20 cellular contexts compared by ENCODE assay signal in genomic region chr14:70032447-70032846, GRCh38.
A peak's percentile ranks its signal among the peaks of the same experiment; 100 is the strongest.
DNase-seq lines count a peak whose midpoint lies in the region; ATAC-seq and TF ChIP-seq lines count a peak whose summit lies in the region.
"Had no signal": no experiment of that assay in that cellular context is flagged by ENCODE, and none has a peak within 500 bp of the region (broad histone marks: within the 10 kb centered on the region; RNA-seq: fewer than 3 reads in every experiment).

No MANE protein-coding gene starts in this region.

- WGBS in mesendoderm (ENCODE audit: extremely low coverage, insufficient coverage, low lambda C conversion rate) = no CpG with 5 or more reads among the region's 3 CpGs
- WGBS in GM23248 (ENCODE audit: low coverage in 1 of 2, low lambda C conversion rate in 2 of 2, missing lambda C conversion rate in 2 of 2), 2 experiments = 24 to 35% methylated on average over 3 of the region's 3 CpGs

- peak overlapping the region; percentile 17 for H3K27ac Mint-ChIP-seq in chondrocyte (ENCODE audit: unreplicated experiment)
- H3K27ac Mint-ChIP-seq: activated naive CD8-positive, alpha-beta T cell treated with anti-CD3 and anti-CD28 coated beads for 36 hours; activated T-helper 1 cell treated with anti-CD3 and anti-CD28 coated beads, Interleukin-12 subunit alpha, Interleukin-12 subunit beta, Interleukin-2, Interleukin-4 antibody, amounts not matched to agents 30 ng/mL and 10 ng/mL and 1 ng/mL, durations not matched to agents 14 hours and 24 hours and 36 hours; CD8-positive, alpha-beta T cell had no signal

- H3K4me2 ChIP-seq in mesendoderm (ENCODE audit: low read length) (no peak overlapping the region), GM23248 (ENCODE audit: unreplicated experiment) (no peak overlapping the region)

- no peak for ATAC-seq in GM19397 (IDR thresholded peaks at IDR 0.05; ENCODE audit: unreplicated experiment)
- ATAC-seq: CD8-positive, alpha-beta T cell; gastrocnemius medialis; Right ventricle myocardium inferior had no signal

- H3K18ac ChIP-seq in mesendoderm (ENCODE audit: low read length) = no peak overlapping the region

- H2AK5ac ChIP-seq in mesendoderm (ENCODE audit: low read length) = no peak overlapping the region

- no peak overlapping the region for H3K56ac ChIP-seq in mesendoderm (ENCODE audit: low read length)

- no peaks in the 10 kb centered on the region for H3K79me2 ChIP-seq in mesendoderm (ENCODE audit: control insufficient read depth, insufficient read depth, low read length)
- H3K79me2 ChIP-seq in GM23248 (ENCODE audit: insufficient read depth) = no peaks in the 10 kb centered on the region

- H3K9me3 ChIP-seq in GM23248 (ENCODE audit: low read depth) = no peaks in the 10 kb centered on the region
- H3K9me3 ChIP-seq: gastrocnemius medialis, stomach had no signal

- no peak overlapping the region for H4K8ac ChIP-seq in mesendoderm (ENCODE audit: low read depth, low read length)

- no peaks in the 10 kb centered on the region for H3K9me3 Mint-ChIP-seq in chondrocyte (ENCODE audit: low read depth)
- H3K9me3 Mint-ChIP-seq: activated naive CD8-positive, alpha-beta T cell treated with anti-CD3 and anti-CD28 coated beads for 36 hours; activated T-helper 1 cell treated with anti-CD3 and anti-CD28 coated beads, Interleukin-12 subunit alpha, Interleukin-12 subunit beta, Interleukin-2, Interleukin-4 antibody, amounts not matched to agents 30 ng/mL and 10 ng/mL and 1 ng/mL, durations not matched to agents 14 hours and 24 hours and 36 hours; CD8-positive, alpha-beta T cell had no signal

- H3K4me1 Mint-ChIP-seq in chondrocyte (ENCODE audit: low read depth) = peaks cover 12% of the 10 kb centered on the region
- H3K4me1 Mint-ChIP-seq: activated naive CD8-positive, alpha-beta T cell treated with anti-CD3 and anti-CD28 coated beads for 36 hours had no signal

- H3K9me2 ChIP-seq in GM23248 (ENCODE audit: insufficient read depth) = no peaks in the 10 kb centered on the region

- H3K9ac ChIP-seq in mesendoderm (ENCODE audit: low read length) (no peak overlapping the region), GM23248 (no peak overlapping the region)

- no peak overlapping the region for H2BK15ac ChIP-seq in mesendoderm (replicated peaks; ENCODE audit: low read depth)

- H4K20me1 ChIP-seq in GM23248 (ENCODE audit: insufficient read depth) = no peaks in the 10 kb centered on the region

- no peaks in the 10 kb centered on the region for H3K36me3 ChIP-seq in mesendoderm (ENCODE audit: control insufficient read depth, insufficient read depth, low read length)
- no peaks in the 10 kb centered on the region for H3K36me3 ChIP-seq in GM23248 (ENCODE audit: low read depth)
- H3K36me3 ChIP-seq: gastrocnemius medialis, stomach had no signal

- TF ChIP-seq CTCF in chondrocyte (IDR thresholded peaks at IDR 0.05) = no peak

- H3K27ac ChIP-seq in mesendoderm (ENCODE audit: low read depth, low read length) (no peak overlapping the region), GM23248 (no peak overlapping the region)
- H3K27ac ChIP-seq: gastrocnemius medialis, stomach had no signal

- no peaks in the 10 kb centered on the region for H3K36me3 Mint-ChIP-seq in chondrocyte (ENCODE audit: low read depth)
- H3K36me3 Mint-ChIP-seq: activated naive CD8-positive, alpha-beta T cell treated with anti-CD3 and anti-CD28 coated beads for 36 hours; CD8-positive, alpha-beta T cell had no signal

- no peak overlapping the region for H2AFZ ChIP-seq in GM23248

- H3K23ac ChIP-seq in mesendoderm (ENCODE audit: low read length) = no peak overlapping the region

- H2BK5ac ChIP-seq in mesendoderm (ENCODE audit: low read length) = no peak overlapping the region

- no peak overlapping the region for H2BK120ac ChIP-seq in mesendoderm (ENCODE audit: low read depth, low read length)

- H3K4me1 ChIP-seq in mesendoderm (ENCODE audit: control insufficient read depth, low read depth, low read length) (peaks cover 6% of the 10 kb centered on the region), GM23248 (ENCODE audit: insufficient read depth) (no peaks in the 10 kb centered on the region)
- H3K4me1 ChIP-seq: gastrocnemius medialis, stomach had no signal

- no peaks in the 10 kb centered on the region for H3F3A ChIP-seq in GM23248 (ENCODE audit: insufficient read depth)

- H3K4ac ChIP-seq in mesendoderm (ENCODE audit: low read depth, low read length) = no peak overlapping the region

- H3K27me3 Mint-ChIP-seq in chondrocyte (ENCODE audit: low read depth) = peaks cover 2% of the 10 kb centered on the region

- H3K27me3 ChIP-seq in mesendoderm (ENCODE audit: insufficient read depth, low read length, poor library complexity) (no peaks in the 10 kb centered on the region), GM23248 (replicated peaks; ENCODE audit: insufficient read depth) (no peaks in the 10 kb centered on the region)

- no peak overlapping the region for H3K4me3 Mint-ChIP-seq in chondrocyte (ENCODE audit: unreplicated experiment)
- H3K4me3 Mint-ChIP-seq: activated naive CD8-positive, alpha-beta T cell treated with anti-CD3 and anti-CD28 coated beads for 36 hours; activated T-helper 1 cell treated with anti-CD3 and anti-CD28 coated beads, Interleukin-12 subunit alpha, Interleukin-12 subunit beta, Interleukin-2, Interleukin-4 antibody, amounts not matched to agents 30 ng/mL and 10 ng/mL and 1 ng/mL, durations not matched to agents 14 hours and 24 hours and 36 hours; CD8-positive, alpha-beta T cell had no signal

- H4K5ac ChIP-seq in mesendoderm (ENCODE audit: low read length) = no peak overlapping the region

- no peaks in the 10 kb centered on the region for H3K79me1 ChIP-seq in mesendoderm (ENCODE audit: low read length)

- DNase-seq in EH (ENCODE audit: low read depth) = peak; percentile 10
- peak; percentile 39 for DNase-seq in LoVo (ENCODE audit: low spot score)
- DNase-seq in chondrocyte (ENCODE audit: low spot score) = no peak
- DNase-seq in mesendoderm = peak; percentile 79
- no peak for DNase-seq in GM23248
- DNase-seq in mesenteric fat pad (ENCODE audit: low spot score) = no peak
- no peak for DNase-seq in superior temporal gyrus (ENCODE audit: extremely low spot score)
- DNase-seq: activated CD8-positive, alpha-beta memory T cell treated with anti-CD3 and anti-CD28 coated beads for 24 hours; activated naive CD8-positive, alpha-beta T cell treated with anti-CD3 and anti-CD28 coated beads for 36 hours; CD8-positive, alpha-beta T cell; DMS79 treated with DMSO at 0.1 percent for 48 hours; gastrocnemius medialis; NCI-H1436 treated with DMSO at 0.1 percent for 48 hours; NCI-H2171 treated with DMSO at 0.1 percent for 48 hours; stimulated activated CD4-positive, alpha-beta T cell treated with anti-CD3 and anti-CD28 coated beads, Interleukin-2, amount 100 ng/mL, for 24 hours; stomach; T-helper 1 cell had no signal

- no peak overlapping the region for H3K4me3 ChIP-seq in mesendoderm (ENCODE audit: low read length)
- no peak overlapping the region for H3K4me3 ChIP-seq in GM23248
- H3K4me3 ChIP-seq: gastrocnemius medialis, stomach had no signal

- in situ Hi-C loops in GM23248 (cut with MboI) = loop anchor here (25.0 kb wide), 1 partner anchor 445 kb away; no protein-coding TSS in a partner anchor

Comparison
In these comparisons a context has a peak if more than half of its experiments do, and no peak if none do; other contexts are left out.
1. DNase-seq: peak in EH (single experiment), LoVo (single experiment) and mesendoderm (single experiment); none in chondrocyte (single experiment), GM23248 (single experiment), mesenteric fat pad (single experiment) and superior temporal gyrus (single experiment).